13 cellular contexts compared by ENCODE assay signal in the genomic region with DNA sequence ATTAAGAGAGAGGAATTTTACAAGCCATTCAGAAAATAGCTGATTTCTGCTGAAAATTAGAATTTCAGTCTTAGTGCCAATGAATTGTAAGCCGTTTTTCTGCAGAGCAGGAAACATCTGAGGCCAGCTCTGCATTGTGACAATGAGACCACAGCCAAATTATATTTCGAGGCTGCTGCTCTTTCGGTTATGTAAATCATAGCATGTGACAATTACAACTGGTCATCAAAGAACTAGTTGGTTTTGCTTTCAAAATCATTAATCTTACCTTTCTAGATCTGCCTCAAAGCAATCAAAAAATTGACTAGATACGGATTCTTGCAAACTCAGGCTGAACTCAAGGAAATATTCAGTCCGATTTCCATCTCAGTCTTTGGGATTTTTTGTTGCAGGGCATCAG. TPM values are rescaled to one million over a fixed set of nuclear protein-coding genes. Genes with fewer than 3 reads are reported as not detected.
DNase-seq lines count a peak whose midpoint lies in the region; ATAC-seq and TF ChIP-seq lines count a peak whose summit lies in the region.
"Had no signal": no experiment of that assay in that cellular context is flagged by ENCODE, and none has a peak within 500 bp of the region (broad histone marks: within the 10 kb centered on the region; RNA-seq: fewer than 3 reads in every experiment).

No MANE protein-coding gene starts in this region.

- no peak overlapping the region for H3K4me3 ChIP-seq in endodermal cell (ENCODE audit: low read length)

- no peaks in the 10 kb centered on the region for H3K4me1 ChIP-seq in endodermal cell (ENCODE audit: control insufficient read depth, insufficient read depth, low read length)

- H3K36me3 Mint-ChIP-seq in endodermal cell (ENCODE audit: low read depth) = no peaks in the 10 kb centered on the region

- H3K4me3 Mint-ChIP-seq in endodermal cell = no peak overlapping the region

- H3K9me3 ChIP-seq in endodermal cell (ENCODE audit: control insufficient read depth, low read length) = no peaks in the 10 kb centered on the region

- peaks cover 8% of the 10 kb centered on the region for H3K27me3 ChIP-seq in endodermal cell (ENCODE audit: control insufficient read depth, insufficient read depth, low read length, poor library complexity, severe bottlenecking)

- ATAC-seq in GM21737 (IDR thresholded peaks at IDR 0.05; ENCODE audit: unreplicated experiment) = peak; percentile 78
- peak; percentile 97 for ATAC-seq in HG03342 (IDR thresholded peaks at IDR 0.05; ENCODE audit: unreplicated experiment)
- ATAC-seq: right cardiac atrium had no signal

- 89 to 94% methylated on average over 5 of the region's 5 CpGs for WGBS in endodermal cell (ENCODE audit: insufficient coverage in 1 of 2, insufficient read length in 1 of 2), 2 experiments

- H3K27ac ChIP-seq in endodermal cell (ENCODE audit: low read depth, low read length) = no peak overlapping the region
- H3K27ac ChIP-seq: 22Rv1 had no signal

- TF ChIP-seq CTCF in endodermal cell (conservative IDR thresholded peaks at IDR 0.05) = no peak

- H3K9me3 Mint-ChIP-seq in endodermal cell = peaks cover 4% of the 10 kb centered on the region

- peak; percentile 2 to 51 for DNase-seq in NOMO-1 (lab: John Stamatoyannopoulos, UW; ENCODE audit: unreplicated experiment in 2 of 2)
- no peak for DNase-seq in NOMO-1 treated with dmso at 0.1 percent for 144 hours (lab: John Stamatoyannopoulos, UW; ENCODE audit: unreplicated experiment)
- peak; percentile 47 for DNase-seq in superior temporal gyrus (ENCODE audit: extremely low spot score)
- DNase-seq in amniotic stem cell (lab: John Stamatoyannopoulos, UW) = no peak
- no peak for DNase-seq in SIG-M5 treated with dmso at 0.1 percent for 504 hours (lab: John Stamatoyannopoulos, UW; ENCODE audit: unreplicated experiment)
- DNase-seq in endodermal cell = no peak
- DNase-seq: EL, mesenchymal stem cell, NCI-H2171, right cardiac atrium had no signal

- no peak overlapping the region for H3K9ac ChIP-seq in endodermal cell (ENCODE audit: extremely low read depth, low read length, poor library complexity, severe bottlenecking)

- no peaks in the 10 kb centered on the region for H3K36me3 ChIP-seq in endodermal cell (ENCODE audit: control insufficient read depth, insufficient read depth, low read length)

- H3K4me1 Mint-ChIP-seq in endodermal cell = no peaks in the 10 kb centered on the region

- no peak overlapping the region for H3K27ac Mint-ChIP-seq in endodermal cell

- no peaks in the 10 kb centered on the region for H3K27me3 Mint-ChIP-seq in endodermal cell (ENCODE audit: insufficient read depth)

RNA-seq across cellular contexts. Expression of gene INSM1, which starts 33.4 kb away (rescaled TPM):
- total RNA-seq in endodermal cell = under 1 TPM; 0.35 to 0.73 TPM
- polyA plus RNA-seq in endodermal cell (2013, experiment 1 of 2) = 50.3 TPM
- 46.7 TPM for polyA plus RNA-seq in endodermal cell (2013, experiment 2 of 2)
- total RNA-seq: right cardiac atrium had no signal
- polyA plus RNA-seq: right cardiac atrium had no signal

Comparison
In these comparisons a context has a peak if more than half of its experiments do, and no peak if none do; other contexts are left out.
1. DNase-seq: peak in NOMO-1 (2 of 2) and superior temporal gyrus (single experiment); none in NOMO-1 treated with dmso at 0.1 percent for 144 hours (single experiment), amniotic stem cell (single experiment), SIG-M5 treated with dmso at 0.1 percent for 504 hours (single experiment) and endodermal cell (single experiment).